In genomic region chr6:27250277-27250954, GRCh38 we compare ENCODE assay signal across 8 cellular contexts. TPM values are rescaled to one million over a fixed set of nuclear protein-coding genes. Genes with fewer than 3 reads are reported as not detected.
A peak's percentile ranks its signal among the peaks of the same experiment; 100 is the strongest.
DNase-seq lines count a peak whose midpoint lies in the region; ATAC-seq, FAIRE-seq and TF ChIP-seq lines count a peak whose summit lies in the region.

No MANE protein-coding gene starts in this region.

- H2AFZ ChIP-seq in H1 (ENCODE audit: low read length) = 0 out of 2 replicates have a peak overlapping the region, but pooled peaks have one; percentile 52
- peak overlapping the region; percentile 98 for H2AFZ ChIP-seq in neuronal stem cell (ENCODE audit: low read length)

- H2BK120ac ChIP-seq in H1 (replicated peaks; ENCODE audit: low read depth, low read length) (no peak overlapping the region), neuronal stem cell (ENCODE audit: low read depth, low read length) (no peak overlapping the region)

- TF ChIP-seq CTCF in CD8-positive, alpha-beta T cell (IDR thresholded peaks at IDR 0.05) = no peak
- TF ChIP-seq CTCF in H1 (IDR thresholded peaks at IDR 0.05; ENCODE audit: control extremely low read depth in 1 of 3, insufficient read depth in 1 of 3, low read depth in 1 of 3, low read length in 3 of 3) = no peak

- H3K4me1 Mint-ChIP-seq in CD8-positive, alpha-beta T cell (ENCODE audit: low read depth) = peaks cover 15% of the 10 kb centered on the region

- TF ChIP-seq POLR2A in H1 (IDR thresholded peaks at IDR 0.05; ENCODE audit: control extremely low read depth in 1 of 2, low read depth in 2 of 2, low read length in 2 of 2) = peak in 1 of 2 experiments; percentile 25; a peak in 1 of 3 replicates

- H3K23ac ChIP-seq in H1 (ENCODE audit: insufficient read length) (no peak overlapping the region), neuronal stem cell (ENCODE audit: low read depth, low read length, poor library complexity) (peak overlapping the region; percentile 47)

- H3K27me3 Mint-ChIP-seq in CD8-positive, alpha-beta T cell (ENCODE audit: low read depth) = peaks cover 44% of the 10 kb centered on the region

- FAIRE-seq in H1 (lab: Jason Lieb, UNC) = no peak

- H2BK12ac ChIP-seq in H1 (ENCODE audit: low read depth, low read length) (no peak overlapping the region), neuronal stem cell (ENCODE audit: low read length) (no peak overlapping the region)

- H3K36me3 Mint-ChIP-seq in CD8-positive, alpha-beta T cell = no peaks in the 10 kb centered on the region

- H3K56ac ChIP-seq in H1 (replicated peaks; ENCODE audit: insufficient read length, low read depth, low read length) = no peak overlapping the region

- H4K8ac ChIP-seq in H1 (ENCODE audit: extremely low read depth, insufficient read depth, low read length) (0 out of 2 replicates have a peak overlapping the region, but pooled peaks have one; percentile 47), neuronal stem cell (ENCODE audit: low read depth, low read length) (no peak overlapping the region)

- peaks cover 19% of the 10 kb centered on the region for H3K27me3 ChIP-seq in CD8-positive, alpha-beta T cell (ENCODE audit: insufficient read depth, low read length)
- H3K27me3 ChIP-seq in H1 (replicated peaks in 1 of 4; ENCODE audit: control insufficient read depth in 3 of 4, extremely low read depth in 1 of 4, insufficient read depth in 3 of 4, low read length in 3 of 4) (peaks cover 0 to 5% (median 0%) of the 10 kb centered on the region in 4 experiments; a peak in 4 of 7 replicates), neuronal stem cell (ENCODE audit: control insufficient read depth in 3 of 3, insufficient read depth in 3 of 3, low read depth in 1 of 3, low read length in 3 of 3) (peaks cover 0 to 60% (median 14%) of the 10 kb centered on the region in 3 experiments)

- no peaks in the 10 kb centered on the region for H4K20me1 ChIP-seq in H1 (replicated peaks in 1 of 2; ENCODE audit: control insufficient read depth in 1 of 2, insufficient read depth in 2 of 2, low read length in 2 of 2)

- peak overlapping the region; percentile 78 for H3K4me2 ChIP-seq in H1 (ENCODE audit: insufficient read depth in 1 of 2, low read depth in 2 of 2, low read length in 2 of 2)
- peak overlapping the region; percentile 85 for H3K4me2 ChIP-seq in neuronal stem cell (ENCODE audit: insufficient read depth, low read length, poor library complexity, severe bottlenecking)

- H3K4me3 Mint-ChIP-seq in CD8-positive, alpha-beta T cell = peak overlapping the region; percentile 86

- no peak for TF ChIP-seq EP300 in H1 (IDR thresholded peaks at IDR 0.05; ENCODE audit: borderline replicate concordance in 1 of 2, low read depth in 2 of 2, low read length in 2 of 2)

- peak overlapping the region; percentile 23 for H4K5ac ChIP-seq in H1 (ENCODE audit: insufficient read length, low read depth, low read length)

- POLR2A ChIA-PET in CD8-positive, alpha-beta T cell (lab: Charles Lee) = interaction anchor here (0.6 kb wide), 1 partner anchor 103 kb away, joined by 3 read pairs; a partner anchor contains a TSS
- POLR2A ChIA-PET in H1 (lab: Charles Lee; ENCODE audit: partially characterized antibody) = interaction anchor here (1.4 to 2.3 kb wide), 3 partner anchors 10 to 63 kb away, joined by 6 to 15 read pairs (median 14); no protein-coding TSS in a partner anchor

- no peaks in the 10 kb centered on the region for H3K9me3 Mint-ChIP-seq in CD8-positive, alpha-beta T cell

- peak overlapping the region; percentile 56 for H3K4me3 ChIP-seq in CD8-positive, alpha-beta T cell (ENCODE audit: low read depth, low read length)
- H3K4me3 ChIP-seq in H1 (ENCODE audit: extremely low read depth in 1 of 4, insufficient read depth in 2 of 4, low read depth in 3 of 4, low read length in 4 of 4) (peak overlapping the region; percentile 83 to 95 (median 86)), neuronal stem cell (ENCODE audit: low read length in 2 of 2) (peak overlapping the region; percentile 51 to 91)

- intact Hi-C loops in CD8-positive, alpha-beta T cell (cut with DNase I, micrococcal nuclease) = loop anchor here in 1 of 2 experiments (5.0 kb wide), 1 partner anchor 642 kb away; a partner anchor contains a TSS

- H3K4ac ChIP-seq in H1 (replicated peaks; ENCODE audit: insufficient read length, low read depth, low read length) (no peak overlapping the region), neuronal stem cell (ENCODE audit: low read length) (no peak overlapping the region)

- H3K79me1 ChIP-seq in H1 (ENCODE audit: low read depth, low read length) = no peaks in the 10 kb centered on the region
- H3K79me1 ChIP-seq in neuronal stem cell (ENCODE audit: low read depth, low read length) = no peaks in the 10 kb centered on the region

- H2AK5ac ChIP-seq in H1 (ENCODE audit: low read depth, low read length) = no peak overlapping the region; the same call in 1 of the 2 replicates
- no peak overlapping the region for H2AK5ac ChIP-seq in neuronal stem cell (ENCODE audit: low read depth, low read length)

- ATAC-seq in CD8-positive, alpha-beta T cell = no peak
- ATAC-seq in HG03095 (IDR thresholded peaks at IDR 0.05; ENCODE audit: unreplicated experiment) (no peak), HG02973 (IDR thresholded peaks at IDR 0.05; ENCODE audit: unreplicated experiment) (no peak)

- H4K91ac ChIP-seq in H1 (replicated peaks; ENCODE audit: insufficient read length, low read length) = no peak overlapping the region
- H4K91ac ChIP-seq in neuronal stem cell (ENCODE audit: low read depth, low read length, poor library complexity) = no peak overlapping the region

- no peak for DNase-seq in CD8-positive, alpha-beta T cell
- DNase-seq in NCI-H774 (lab: John Stamatoyannopoulos, UW) (peak; percentile 9), H1 (ENCODE audit: low read depth in 1 of 2, low spot score in 2 of 2) (no peak), neuronal stem cell (ENCODE audit: low spot score) (no peak), NK-92 (lab: John Stamatoyannopoulos, UW; ENCODE audit: unreplicated experiment) (no peak)
- DNase-seq in stimulated activated CD8-positive, alpha-beta memory T cell treated with anti-CD3 and anti-CD28 coated beads, Interleukin-4, amount 100 ng/mL, for 48 hours = no peak

- H3K14ac ChIP-seq in H1 (ENCODE audit: insufficient read length) (no peak overlapping the region), neuronal stem cell (ENCODE audit: low read length) (no peak overlapping the region)

- no peak overlapping the region for H3K27ac ChIP-seq in CD8-positive, alpha-beta T cell (ENCODE audit: low read depth, low read length)
- H3K27ac ChIP-seq in H1 (ENCODE audit: low read depth, low read length) = peak overlapping the region; percentile 82; the same call in 1 of the 2 replicates
- H3K27ac ChIP-seq in neuronal stem cell (replicated peaks; ENCODE audit: low read length) = no peak overlapping the region

- H3K23me2 ChIP-seq in H1 (ENCODE audit: low read depth, low read length) = no peaks in the 10 kb centered on the region

- H2BK15ac ChIP-seq in H1 (ENCODE audit: low read length) (no peak overlapping the region), neuronal stem cell (ENCODE audit: low read length) (no peak overlapping the region)

- H2BK5ac ChIP-seq in H1 (ENCODE audit: low read depth, low read length) (peak overlapping the region; percentile 68; the same call in 1 of the 2 replicates), neuronal stem cell (ENCODE audit: low read length) (no peak overlapping the region)

- no peak for TF ChIP-seq RAD21 in H1 (IDR thresholded peaks at IDR 0.05 in 1 of 2, conservative IDR thresholded peaks at IDR 0.05 in 1 of 2; ENCODE audit: low read depth in 2 of 2, low read length in 2 of 2)

- no peaks in the 10 kb centered on the region for H3K36me3 ChIP-seq in CD8-positive, alpha-beta T cell (ENCODE audit: insufficient read depth, low read length)
- H3K36me3 ChIP-seq in H1 (ENCODE audit: control insufficient read depth in 2 of 4, insufficient read depth in 4 of 4, low read length in 3 of 4) (no peaks in the 10 kb centered on the region), neuronal stem cell (replicated peaks in 1 of 2; ENCODE audit: control insufficient read depth in 2 of 2, insufficient read depth in 2 of 2, low read length in 2 of 2) (no peaks in the 10 kb centered on the region)

- CTCF ChIA-PET in CD8-positive, alpha-beta T cell (lab: Charles Lee) = no interaction called here
- CTCF ChIA-PET in H1 (lab: Charles Lee; ENCODE audit: partially characterized antibody) = interaction anchor here (2.1 kb wide), 1 partner anchor 60 kb away, joined by 8 read pairs; no protein-coding TSS in a partner anchor

- no peaks in the 10 kb centered on the region for H3K79me2 ChIP-seq in H1 (ENCODE audit: control insufficient read depth in 1 of 2, insufficient read depth in 2 of 2, low read length in 2 of 2)

- H3K18ac ChIP-seq in H1 (ENCODE audit: extremely low read depth, low read length) = peak overlapping the region; percentile 53; the same call in 1 of the 2 replicates
- no peak overlapping the region for H3K18ac ChIP-seq in neuronal stem cell (ENCODE audit: low read length)

- H3K4me1 ChIP-seq in CD8-positive, alpha-beta T cell (ENCODE audit: insufficient read depth, low read length) = peaks cover 12% of the 10 kb centered on the region
- H3K4me1 ChIP-seq in H1 (replicated peaks in 1 of 4; ENCODE audit: control insufficient read depth in 3 of 4, insufficient read depth in 4 of 4, low read length in 3 of 4) (peaks cover 2 to 8% (median 3%) of the 10 kb centered on the region in 4 experiments; a peak in 4 of 7 replicates), neuronal stem cell (ENCODE audit: control insufficient read depth in 2 of 2, insufficient read depth in 1 of 2, low read depth in 1 of 2, low read length in 2 of 2) (peaks cover 0 to 3% of the 10 kb centered on the region in 2 donors)

- WGBS in H1 (ENCODE audit: extremely low coverage in 1 of 2, insufficient coverage in 1 of 2, insufficient read length in 1 of 2, insufficient replicate concordance in 2 of 2, low coverage in 1 of 2, low lambda C conversion rate in 2 of 2, missing lambda C conversion rate in 1 of 2), 2 experiments = 7% methylated on average over 18 of the region's 21 CpGs; no CpG with 5 or more reads in 1 of the 2 experiments
- WGBS in neuronal stem cell (ENCODE audit: extremely low coverage in 2 of 2, insufficient read length in 2 of 2, insufficient replicate concordance in 1 of 2), 2 donors = no CpG with 5 or more reads among the region's 21 CpGs

- H3K9ac ChIP-seq in H1 (replicated peaks in 1 of 4; ENCODE audit: extremely low read depth in 1 of 4, low read depth in 3 of 4, low read length in 3 of 4) (peak overlapping the region; percentile 76 to 95 (median 80)), neuronal stem cell (ENCODE audit: low read depth, low read length, poor library complexity) (no peak overlapping the region)

- no peak overlapping the region for H2BK20ac ChIP-seq in H1 (ENCODE audit: low read length)

- H3K9me3 ChIP-seq in CD8-positive, alpha-beta T cell (ENCODE audit: low read length) = no peaks in the 10 kb centered on the region
- H3K9me3 ChIP-seq in H1 (ENCODE audit: insufficient read depth in 2 of 2, low read depth in 1 of 2, low read length in 1 of 2) (no peaks in the 10 kb centered on the region), neuronal stem cell (replicated peaks in 1 of 2; ENCODE audit: control insufficient read depth in 2 of 2, insufficient read depth in 1 of 2, low read depth in 1 of 2, low read length in 2 of 2) (peaks cover 0 to 5% of the 10 kb centered on the region in 2 donors)

- H3K27ac Mint-ChIP-seq in CD8-positive, alpha-beta T cell = no peak overlapping the region

RNA-seq across cellular contexts. Expression of gene PRSS16, which starts 2.9 kb away (rescaled TPM):
- under 1 TPM; 0.58 to 0.62 TPM for total RNA-seq in CD8-positive, alpha-beta T cell
- 19.2 and 20.2 TPM in 2 replicates for total RNA-seq in H1 (2021; fragmentation: NEBNext Ultra II Directional; extraction: Animal tissue kit (Norgen Biotek cat#: 25700))
- 38.9 and 39.6 TPM in 2 replicates for polyA plus RNA-seq in H1 (2011; rRNA removed)
- 48.8 TPM for polyA plus RNA-seq in H1 (2011; cell fraction: cytosol; rRNA removed)
- polyA plus RNA-seq in H1 (2011; cell fraction: nucleus; rRNA removed) = 23.7 TPM
- 15.7 to 20.6 TPM (median 19.8 TPM) in 4 replicates for polyA plus RNA-seq in H1 (2012, experiment 1 of 2)
- 23.1 TPM for polyA plus RNA-seq in H1 (2012, experiment 2 of 2)
- polyA plus RNA-seq in H1 (2013, experiment 1 of 2) = 15.2 TPM
- 16.0 TPM for polyA plus RNA-seq in H1 (2013, experiment 2 of 2)
- polyA minus RNA-seq in H1 (2011; rRNA and poly(A)+ RNA removed) = 27.4 and 34.3 TPM in 2 replicates
- 5.1 TPM for polyA minus RNA-seq in H1 (2011; cell fraction: cytosol; rRNA and poly(A)+ RNA removed)
- polyA minus RNA-seq in H1 (2011; cell fraction: nucleus; rRNA and poly(A)+ RNA removed) = 11.7 TPM
- polyA plus RNA-seq in neuronal stem cell (2013, experiment 1 of 2) = 3.2 TPM
- polyA plus RNA-seq in neuronal stem cell (2013, experiment 2 of 2) = 3.0 TPM

Comparison
In these comparisons a context has a peak if more than half of its experiments do, and no peak if none do; other contexts are left out.
1. RNA of gene PRSS16, which starts 2.9 kb away (total RNA-seq): 19.2 to 20.2 TPM in H1; 0.58 to 0.62 TPM in CD8-positive, alpha-beta T cell; every median in the first group is over 10 times any median in the second.
2. Peak in every context shown above with its lines, with median percentiles within 50 percentile points of each other: H3K4me3 ChIP-seq.